ENCODE assay signal across 18 cellular contexts in genomic region chr9:407255-407654, GRCh38.
DNase-seq lines count a peak whose midpoint lies in the region; ATAC-seq, FAIRE-seq and TF ChIP-seq lines count a peak whose summit lies in the region.
"Had no signal": no experiment of that assay in that cellular context is flagged by ENCODE, and none has a peak within 500 bp of the region (broad histone marks: within the 10 kb centered on the region; RNA-seq: fewer than 3 reads in every experiment).

No MANE protein-coding gene starts in this region.

- no peaks in the 10 kb centered on the region for H3K79me1 ChIP-seq in H1 (ENCODE audit: low read depth, low read length)

- H3K14ac ChIP-seq in H1 (ENCODE audit: insufficient read length) = no peak overlapping the region

- no peak overlapping the region for H3K56ac ChIP-seq in H1 (replicated peaks; ENCODE audit: insufficient read length, low read depth, low read length)

- H3K4me3 ChIP-seq in breast epithelium (no peak overlapping the region), H1 (ENCODE audit: extremely low read depth in 1 of 4, insufficient read depth in 2 of 4, low read depth in 3 of 4, low read length in 4 of 4) (no peak overlapping the region), kidney (ENCODE audit: low read length in 2 of 2) (no peak overlapping the region)
- H3K4me3 ChIP-seq: hepatocyte, lower lobe of right lung had no signal

- no peaks in the 10 kb centered on the region for H4K20me1 ChIP-seq in H1 (replicated peaks in 1 of 2; ENCODE audit: control insufficient read depth in 1 of 2, insufficient read depth in 2 of 2, low read length in 2 of 2)

- H3K4me1 Mint-ChIP-seq in MCF 10A (ENCODE audit: insufficient read depth, unreplicated experiment) = no peaks in the 10 kb centered on the region
- H3K4me1 Mint-ChIP-seq in activated T-helper 2 cell treated with anti-CD3 and anti-CD28 coated beads, Interferon-gamma antibody, Interleukin-2, Interleukin-4, amounts not matched to agents 10 μg/mL and 5 μg/mL and 100 μg/mL, durations not matched to agents 14 hours and 24 hours and 36 hours (ENCODE audit: low read depth) = no peaks in the 10 kb centered on the region

- no peak overlapping the region for H2BK120ac ChIP-seq in H1 (replicated peaks; ENCODE audit: low read depth, low read length)

- H3K18ac ChIP-seq in H1 (ENCODE audit: extremely low read depth, low read length) = no peak overlapping the region

- no peak overlapping the region for H2BK12ac ChIP-seq in H1 (ENCODE audit: low read depth, low read length)

- H3K9ac ChIP-seq in H1 (replicated peaks in 1 of 4; ENCODE audit: extremely low read depth in 1 of 4, low read depth in 3 of 4, low read length in 3 of 4) = no peak overlapping the region
- no peak overlapping the region for H3K9ac ChIP-seq in kidney (ENCODE audit: low read length in 2 of 2)

- no peak overlapping the region for H2AFZ ChIP-seq in H1 (ENCODE audit: low read length)
- H2AFZ ChIP-seq: hepatocyte had no signal

- no peak overlapping the region for H2BK5ac ChIP-seq in H1 (ENCODE audit: low read depth, low read length)

- no peak for ATAC-seq in HG03520 (IDR thresholded peaks at IDR 0.05; ENCODE audit: unreplicated experiment)
- ATAC-seq: lower lobe of right lung had no signal

- POLR2A ChIA-PET in MCF 10A (lab: Yijun Ruan, JAX) = interaction anchor here (1.0 to 1.4 kb wide), 3 partner anchors 12 to 39 kb away, joined by 3 to 4 read pairs (median 3); no protein-coding TSS in a partner anchor
- POLR2A ChIA-PET in H1 (lab: Charles Lee; ENCODE audit: partially characterized antibody) = interaction anchor here (0.6 kb wide), 1 partner anchor 97 kb away, joined by 3 read pairs; the partner anchor contains the start of gene KANK1

- no peak overlapping the region for H2AK5ac ChIP-seq in H1 (ENCODE audit: low read depth, low read length)

- no peak for TF ChIP-seq EP300 in H1 (IDR thresholded peaks at IDR 0.05; ENCODE audit: borderline replicate concordance in 1 of 2, low read depth in 2 of 2, low read length in 2 of 2)

- TF ChIP-seq RAD21 in H1 (IDR thresholded peaks at IDR 0.05 in 1 of 2, conservative IDR thresholded peaks at IDR 0.05 in 1 of 2; ENCODE audit: low read depth in 2 of 2, low read length in 2 of 2) = peak; percentile 35 to 51; a peak in 3 of 4 replicates

- TF ChIP-seq POLR2A in breast epithelium (IDR thresholded peaks at IDR 0.05) (no peak), H1 (IDR thresholded peaks at IDR 0.05; ENCODE audit: control extremely low read depth in 1 of 2, low read depth in 2 of 2, low read length in 2 of 2) (no peak)

- H3K4ac ChIP-seq in H1 (replicated peaks; ENCODE audit: insufficient read length, low read depth, low read length) = no peak overlapping the region

- no peaks in the 10 kb centered on the region for H3K79me2 ChIP-seq in H1 (ENCODE audit: control insufficient read depth in 1 of 2, insufficient read depth in 2 of 2, low read length in 2 of 2)
- H3K79me2 ChIP-seq: hepatocyte had no signal

- H3K9me3 ChIP-seq in breast epithelium (no peaks in the 10 kb centered on the region), H1 (ENCODE audit: insufficient read depth in 2 of 2, low read depth in 1 of 2, low read length in 1 of 2) (no peaks in the 10 kb centered on the region), kidney (ENCODE audit: control insufficient read depth in 1 of 2, low read length in 2 of 2) (no peaks in the 10 kb centered on the region)
- H3K9me3 ChIP-seq: lower lobe of right lung had no signal

- no TSS peak for BruUV-seq in MCF 10A (replicated peaks; lab: Mats Ljungman, UMichigan)

- H3K23me2 ChIP-seq in H1 (ENCODE audit: low read depth, low read length) = no peaks in the 10 kb centered on the region

- no peaks in the 10 kb centered on the region for H3K27me3 ChIP-seq in breast epithelium
- no peaks in the 10 kb centered on the region for H3K27me3 ChIP-seq in H1 (replicated peaks in 1 of 4; ENCODE audit: control insufficient read depth in 3 of 4, extremely low read depth in 1 of 4, insufficient read depth in 3 of 4, low read length in 3 of 4)
- H3K27me3 ChIP-seq: hepatocyte had no signal

- no peak overlapping the region for H4K8ac ChIP-seq in H1 (ENCODE audit: extremely low read depth, insufficient read depth, low read length)

- no peaks in the 10 kb centered on the region for H3K9me3 Mint-ChIP-seq in MCF 10A (ENCODE audit: unreplicated experiment)
- H3K9me3 Mint-ChIP-seq in activated T-helper 2 cell treated with anti-CD3 and anti-CD28 coated beads, Interferon-gamma antibody, Interleukin-2, Interleukin-4, amounts not matched to agents 10 μg/mL and 5 μg/mL and 100 μg/mL, durations not matched to agents 14 hours and 24 hours and 36 hours = no peaks in the 10 kb centered on the region
- H3K9me3 Mint-ChIP-seq: activated B cell treated with CpG ODN at 0.5 μM for 24 hours; activated naive CD4-positive, alpha-beta T cell treated with anti-CD3 and anti-CD28 coated beads, Interleukin-2, amount 50 U/mL, for 24 hours; central memory CD8-positive, alpha-beta T cell; stimulated activated naive CD8-positive, alpha-beta T cell treated with anti-CD3 and anti-CD28 coated beads, Interleukin-15, Interleukin-2, amounts not matched to agents 100 ng/mL and 50 ng/mL, for 24 hours had no signal

- no peak overlapping the region for H4K91ac ChIP-seq in H1 (replicated peaks; ENCODE audit: insufficient read length, low read length)

- CTCF ChIA-PET in MCF 10A (lab: Yijun Ruan, JAX) (interaction anchor here (0.6 to 1.8 kb wide), 3 partner anchors 12 to 201 kb away, joined by 4 read pairs; no protein-coding TSS in a partner anchor), H1 (lab: Charles Lee; ENCODE audit: partially characterized antibody) (interaction anchor here (1.6 to 2.1 kb wide), 2 partner anchors 23 to 53 kb away, joined by 3 to 5 read pairs; no protein-coding TSS in a partner anchor)

- no peak overlapping the region for H4K5ac ChIP-seq in H1 (ENCODE audit: insufficient read length, low read depth, low read length)

- no peaks in the 10 kb centered on the region for H3K27me3 Mint-ChIP-seq in MCF 10A (ENCODE audit: insufficient read depth, unreplicated experiment)
- no peaks in the 10 kb centered on the region for H3K27me3 Mint-ChIP-seq in activated T-helper 2 cell treated with anti-CD3 and anti-CD28 coated beads, Interferon-gamma antibody, Interleukin-2, Interleukin-4, amounts not matched to agents 10 μg/mL and 5 μg/mL and 100 μg/mL, durations not matched to agents 14 hours and 24 hours and 36 hours (ENCODE audit: low read depth)
- H3K27me3 Mint-ChIP-seq: activated B cell treated with CpG ODN at 0.5 μM for 24 hours; activated naive CD4-positive, alpha-beta T cell treated with anti-CD3 and anti-CD28 coated beads, Interleukin-2, amount 50 U/mL, for 24 hours; central memory CD8-positive, alpha-beta T cell; stimulated activated naive CD8-positive, alpha-beta T cell treated with anti-CD3 and anti-CD28 coated beads, Interleukin-15, Interleukin-2, amounts not matched to agents 100 ng/mL and 50 ng/mL, for 24 hours had no signal

- peaks cover 2% of the 10 kb centered on the region for H3K36me3 Mint-ChIP-seq in MCF 10A (ENCODE audit: insufficient read depth, unreplicated experiment)
- peaks cover 82% of the 10 kb centered on the region for H3K36me3 Mint-ChIP-seq in activated T-helper 2 cell treated with anti-CD3 and anti-CD28 coated beads, Interferon-gamma antibody, Interleukin-2, Interleukin-4, amounts not matched to agents 10 μg/mL and 5 μg/mL and 100 μg/mL, durations not matched to agents 14 hours and 24 hours and 36 hours (ENCODE audit: low read depth)

- no peak overlapping the region for H3K4me3 Mint-ChIP-seq in MCF 10A (ENCODE audit: unreplicated experiment)
- H3K4me3 Mint-ChIP-seq in activated T-helper 2 cell treated with anti-CD3 and anti-CD28 coated beads, Interferon-gamma antibody, Interleukin-2, Interleukin-4, amounts not matched to agents 10 μg/mL and 5 μg/mL and 100 μg/mL, durations not matched to agents 14 hours and 24 hours and 36 hours (ENCODE audit: low read depth) = no peak overlapping the region
- H3K4me3 Mint-ChIP-seq: activated B cell treated with CpG ODN at 0.5 μM for 24 hours; activated naive CD4-positive, alpha-beta T cell treated with anti-CD3 and anti-CD28 coated beads, Interleukin-2, amount 50 U/mL, for 24 hours; central memory CD8-positive, alpha-beta T cell; stimulated activated naive CD8-positive, alpha-beta T cell treated with anti-CD3 and anti-CD28 coated beads, Interleukin-15, Interleukin-2, amounts not matched to agents 100 ng/mL and 50 ng/mL, for 24 hours had no signal

- H2BK15ac ChIP-seq in H1 (ENCODE audit: low read length) = no peak overlapping the region

- H3K4me1 ChIP-seq in breast epithelium (no peaks in the 10 kb centered on the region), H1 (replicated peaks in 1 of 4; ENCODE audit: control insufficient read depth in 3 of 4, insufficient read depth in 4 of 4, low read length in 3 of 4) (peaks cover 0 to 4% (median under 1%) of the 10 kb centered on the region in 4 experiments; a peak in 3 of 7 replicates), kidney (ENCODE audit: control insufficient read depth in 1 of 2, insufficient read depth in 1 of 2, low read depth in 1 of 2, low read length in 2 of 2) (no peaks in the 10 kb centered on the region)

- H3K27ac Mint-ChIP-seq in MCF 10A (ENCODE audit: low read depth, unreplicated experiment) = no peak overlapping the region
- H3K27ac Mint-ChIP-seq in activated T-helper 2 cell treated with anti-CD3 and anti-CD28 coated beads, Interferon-gamma antibody, Interleukin-2, Interleukin-4, amounts not matched to agents 10 μg/mL and 5 μg/mL and 100 μg/mL, durations not matched to agents 14 hours and 24 hours and 36 hours = no peak overlapping the region
- H3K27ac Mint-ChIP-seq: activated B cell treated with CpG ODN at 0.5 μM for 24 hours; activated naive CD4-positive, alpha-beta T cell treated with anti-CD3 and anti-CD28 coated beads, Interleukin-2, amount 50 U/mL, for 24 hours; stimulated activated naive CD8-positive, alpha-beta T cell treated with anti-CD3 and anti-CD28 coated beads, Interleukin-15, Interleukin-2, amounts not matched to agents 100 ng/mL and 50 ng/mL, for 24 hours had no signal

- DNase-seq in MCF 10A (ENCODE audit: unreplicated experiment) = peak; percentile 26
- no peak for DNase-seq in breast epithelium (ENCODE audit: low spot score in 2 of 2)
- DNase-seq in H1 (ENCODE audit: low read depth in 1 of 2, low spot score in 2 of 2) = no peak
- DNase-seq in kidney = no peak
- no peak for DNase-seq in islet precursor cell
- DNase-seq in activated T-helper 2 cell treated with anti-CD3 and anti-CD28 coated beads, Interferon-gamma antibody, Interleukin-2, Interleukin-4, amounts not matched to agents 10 μg/mL and 5 μg/mL and 100 μg/mL, durations not matched to agents 14 hours and 24 hours and 36 hours (ENCODE audit: low spot score) = no peak
- DNase-seq in stimulated activated CD4-positive, alpha-beta T cell treated with anti-CD3 and anti-CD28 coated beads, Interleukin-4, amount 100 ng/mL, for 4 hours = no peak
- DNase-seq: activated B cell treated with CpG ODN at 0.5 μM for 24 hours; activated CD8-positive, alpha-beta memory T cell treated with anti-CD3 and anti-CD28 coated beads, Interleukin-2, amount 50 U/mL, for 4 hours; lower lobe of right lung; NCI-H1105 treated with DMSO at 0.1 percent for 48 hours; NCI-H510A treated with DMSO at 0.1 percent for 48 hours had no signal

- H3K36me3 ChIP-seq in breast epithelium = no peaks in the 10 kb centered on the region
- H3K36me3 ChIP-seq in H1 (ENCODE audit: control insufficient read depth in 2 of 4, insufficient read depth in 4 of 4, low read length in 3 of 4) = no peaks in the 10 kb centered on the region
- peaks cover 0 to 4% of the 10 kb centered on the region in 2 donors for H3K36me3 ChIP-seq in kidney (ENCODE audit: control insufficient read depth in 1 of 2, insufficient read depth in 2 of 2, low read length in 2 of 2)

- H2BK20ac ChIP-seq in H1 (ENCODE audit: low read length) = no peak overlapping the region

- H3K4me2 ChIP-seq in H1 (ENCODE audit: insufficient read depth in 1 of 2, low read depth in 2 of 2, low read length in 2 of 2) = no peak overlapping the region
- H3K4me2 ChIP-seq: hepatocyte had no signal

- FAIRE-seq in H1 (lab: Jason Lieb, UNC) = no peak
- no peak for FAIRE-seq in kidney (lab: Jason Lieb, UNC)
- FAIRE-seq: D721Med had no signal

- TF ChIP-seq CTCF in MCF 10A (IDR thresholded peaks at IDR 0.05; ENCODE audit: unreplicated experiment) = peak; percentile 18
- TF ChIP-seq CTCF in breast epithelium (IDR thresholded peaks at IDR 0.05) = no peak
- no peak for TF ChIP-seq CTCF in H1 (IDR thresholded peaks at IDR 0.05; ENCODE audit: control extremely low read depth in 1 of 3, insufficient read depth in 1 of 3, low read depth in 1 of 3, low read length in 3 of 3)
- TF ChIP-seq CTCF in kidney (IDR thresholded peaks at IDR 0.05; ENCODE audit: borderline replicate concordance, extremely low read depth, insufficient read depth) = peak; percentile 4

- no peak overlapping the region for H3K23ac ChIP-seq in H1 (ENCODE audit: insufficient read length)

- H3K27ac ChIP-seq in breast epithelium (no peak overlapping the region), H1 (ENCODE audit: low read depth, low read length) (no peak overlapping the region), kidney (ENCODE audit: low read depth in 2 of 2, low read length in 2 of 2) (no peak overlapping the region)
- H3K27ac ChIP-seq: hepatocyte, lower lobe of right lung had no signal

- intact Hi-C loops in MCF 10A (cut with micrococcal nuclease) = loop anchor here (2.0 kb wide), 1 partner anchor 98 kb away; the partner anchor contains the start of gene KANK1
- intact Hi-C loops in breast epithelium (cut with DNase I; ENCODE audit: low total_unique reads) = no loop called here
- intact Hi-C loops in kidney (cut with DNase I) = no loop called here
- intact Hi-C loops in activated T-helper 2 cell treated with anti-CD3 and anti-CD28 coated beads, Interferon-gamma antibody, Interleukin-2, Interleukin-4, amounts not matched to agents 10 μg/mL and 5 μg/mL and 100 μg/mL, durations not matched to agents 14 hours and 24 hours and 36 hours (cut with micrococcal nuclease) = no loop called here

Comparison
In these comparisons a context has a peak if more than half of its experiments do, and no peak if none do; other contexts are left out.
1. CTCF ChIP-seq: peak in MCF 10A (single experiment) and kidney (single experiment); none in breast epithelium (0 of 3) and H1 (0 of 3).